ENCODE assay signal across 13 cellular contexts in genomic region chr12:110599334-110599733, GRCh38.
"Had no signal": no experiment of that assay in that cellular context is flagged by ENCODE, and none has a peak within 500 bp of the region (broad histone marks: within the 10 kb centered on the region; RNA-seq: fewer than 3 reads in every experiment).

No MANE protein-coding gene starts in this region.

- H3K9me3 Mint-ChIP-seq: activated naive CD4-positive, alpha-beta T cell treated with anti-CD3 and anti-CD28 coated beads, Interleukin-2, amount 50 U/mL, for 72 hours; endodermal cell had no signal

- H3K4me3 ChIP-seq: skin epidermis had no signal

- H3K4me3 Mint-ChIP-seq: endodermal cell had no signal

- H3K36me3 Mint-ChIP-seq: activated naive CD4-positive, alpha-beta T cell treated with anti-CD3 and anti-CD28 coated beads, Interleukin-2, amount 50 U/mL, for 72 hours had no signal

- H3K27ac Mint-ChIP-seq: activated naive CD4-positive, alpha-beta T cell treated with anti-CD3 and anti-CD28 coated beads, Interleukin-2, amount 50 U/mL, for 72 hours; endodermal cell had no signal

- H3K4me1 Mint-ChIP-seq: endodermal cell had no signal

- DNase-seq: activated CD4-positive, alpha-beta T cell treated with anti-CD3 and anti-CD28 coated beads for 4 hours; activated T-cell treated with anti-CD3 and anti-CD28 coated beads for 4 hours; cerebellar nuclear complex; endodermal cell; erythroblast; hippocampal formation; kidney glomerular epithelial cell; midbrain; posterior cingulate gyrus; T-helper 9 cell; trophoblast cell had no signal
